ENCODE assay signal across 7 cellular contexts in the genomic region with DNA sequence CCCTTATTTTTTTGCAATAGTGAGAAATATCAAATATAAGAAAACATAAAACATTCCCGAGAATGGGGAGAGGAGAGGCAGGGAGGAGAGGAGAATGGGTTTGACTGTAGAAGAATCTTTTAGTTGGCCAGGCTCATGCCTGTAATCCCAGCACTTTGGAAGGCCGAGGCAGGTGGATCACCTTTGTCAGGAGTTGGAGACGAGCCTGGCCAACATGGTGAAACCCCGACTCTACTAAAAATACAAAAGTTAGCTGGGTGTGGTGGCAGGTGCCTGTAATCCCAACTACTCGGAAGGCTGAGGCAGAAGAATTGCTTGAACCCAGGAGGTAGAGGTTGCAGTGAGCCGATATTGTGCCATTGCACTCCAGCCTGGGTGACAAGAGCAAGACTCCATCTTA. TPM values are rescaled to one million over a fixed set of nuclear protein-coding genes. Genes with fewer than 3 reads are reported as not detected.
A peak's percentile ranks its signal among the peaks of the same experiment; 100 is the strongest.
DNase-seq lines count a peak whose midpoint lies in the region; ATAC-seq and TF ChIP-seq lines count a peak whose summit lies in the region.
"Not testable (repeated sequence)": the region's sequence is repeated elsewhere in the genome, so short reads cannot be mapped to it uniquely, and the experiment has no call there.
"Had no signal": no experiment of that assay in that cellular context is flagged by ENCODE, and none has a peak within 500 bp of the region (broad histone marks: within the 10 kb centered on the region; RNA-seq: fewer than 3 reads in every experiment).

No MANE protein-coding gene starts in this region.

- H3K9me3 Mint-ChIP-seq in progenitor cell of endocrine pancreas (ENCODE audit: low read depth); type B pancreatic cell: not testable (repeated sequence)

- H3K27ac Mint-ChIP-seq in progenitor cell of endocrine pancreas (peak overlapping the region; percentile 62), type B pancreatic cell (peak overlapping the region; percentile 26)

- H3K36me3 ChIP-seq in HEK293 (ENCODE audit: control insufficient read depth in 2 of 2, insufficient read depth in 1 of 2, low read length in 2 of 2); RWPE2 (ENCODE audit: low read depth); duodenal mucosa (ENCODE audit: control insufficient read depth in 1 of 2, insufficient read depth in 2 of 2, low read length in 2 of 2); mucosa of descending colon (ENCODE audit: low read depth): not testable (repeated sequence)

- CTCF ChIA-PET in HEK293 (lab: Yijun Ruan, JAX) = interaction anchor here (0.6 to 0.7 kb wide), 2 partner anchors 16 to 701 kb away, joined by 4 to 5 read pairs; no protein-coding TSS in a partner anchor

- not testable (repeated sequence) for H3K27me3 ChIP-seq in RWPE2 (ENCODE audit: insufficient read depth, poor library complexity, severe bottlenecking); duodenal mucosa (ENCODE audit: control insufficient read depth in 1 of 2, insufficient read depth in 2 of 2, low read length in 2 of 2)

- not testable (repeated sequence) for DNase-seq in RWPE2 (ENCODE audit: low spot score); progenitor cell of endocrine pancreas (ENCODE audit: low spot score, unreplicated experiment); type B pancreatic cell (ENCODE audit: extremely low spot score, unreplicated experiment)
- DNase-seq in mucosa of descending colon = peak in 2 of 3 donors; percentile 66 to 67

- ATAC-seq in RWPE2 (ENCODE audit: low read depth); mucosa of descending colon: not testable (repeated sequence)

- not testable (repeated sequence) for H3K27me3 Mint-ChIP-seq in progenitor cell of endocrine pancreas
- peaks cover 11% of the 10 kb centered on the region for H3K27me3 Mint-ChIP-seq in type B pancreatic cell

- not testable (repeated sequence) for H3K27ac ChIP-seq in HEK293 (ENCODE audit: extremely low read depth, low read depth, low read length)
- peak overlapping the region; percentile 6 for H3K27ac ChIP-seq in RWPE2 (ENCODE audit: poor library complexity, severe bottlenecking)
- H3K27ac ChIP-seq in duodenal mucosa (ENCODE audit: low read depth, low read length) = peak overlapping the region; percentile 39

- not testable (repeated sequence) for H3K4me3 Mint-ChIP-seq in progenitor cell of endocrine pancreas (ENCODE audit: low read depth); type B pancreatic cell

- peak overlapping the region in 1 of 2 donors; percentile 17 for H3K9ac ChIP-seq in duodenal mucosa (ENCODE audit: low read depth in 1 of 2, low read length in 2 of 2)

- H3K4me1 Mint-ChIP-seq in progenitor cell of endocrine pancreas (ENCODE audit: low read depth) = peaks cover 11% of the 10 kb centered on the region
- peaks cover 15% of the 10 kb centered on the region for H3K4me1 Mint-ChIP-seq in type B pancreatic cell (ENCODE audit: unreplicated experiment)

- not testable (repeated sequence) for H3K4me1 ChIP-seq in HEK293 (ENCODE audit: control insufficient read depth, insufficient read depth, low read length)
- H3K4me1 ChIP-seq in RWPE2 (ENCODE audit: insufficient read depth, poor library complexity, severe bottlenecking) = peaks cover 28% of the 10 kb centered on the region
- H3K4me1 ChIP-seq in duodenal mucosa (ENCODE audit: control insufficient read depth in 1 of 2, insufficient read depth in 2 of 2, low read length in 2 of 2) = peaks cover 12 to 25% of the 10 kb centered on the region in 2 donors
- peaks cover 34% of the 10 kb centered on the region for H3K4me1 ChIP-seq in mucosa of descending colon (ENCODE audit: low read depth)

- POLR2A ChIA-PET in HEK293 (lab: Yijun Ruan, JAX) = not testable (repeated sequence)

- H3K9me3 ChIP-seq in HEK293 (ENCODE audit: control insufficient read depth, insufficient read depth, low read depth, low read length); RWPE2 (ENCODE audit: severe bottlenecking); duodenal mucosa (ENCODE audit: control insufficient read depth in 1 of 2, low read length in 2 of 2); mucosa of descending colon: not testable (repeated sequence)

- intact Hi-C loops in mucosa of descending colon (cut with DNase I, micrococcal nuclease) = not testable (repeated sequence)

- H3K4me3 ChIP-seq in HEK293 (ENCODE audit: low read depth, low read length); RWPE2 (ENCODE audit: severe bottlenecking); duodenal mucosa (ENCODE audit: low read depth in 1 of 2, low read length in 2 of 2); mucosa of descending colon: not testable (repeated sequence)

- not testable (repeated sequence) for TF ChIP-seq CTCF in HEK293 (tag by site-specific recombination; IDR thresholded peaks at IDR 0.05); RWPE2 (IDR thresholded peaks at IDR 0.05; ENCODE audit: poor library complexity, severe bottlenecking); mucosa of descending colon (IDR thresholded peaks at IDR 0.05); progenitor cell of endocrine pancreas (IDR thresholded peaks at IDR 0.05; ENCODE audit: unreplicated experiment); type B pancreatic cell (conservative IDR thresholded peaks at IDR 0.05)

- not testable (repeated sequence) for H3K36me3 Mint-ChIP-seq in progenitor cell of endocrine pancreas (ENCODE audit: insufficient read depth); type B pancreatic cell

TF ChIP-seq in HEK293, 187 proteins besides CTCF, POLR2A, EP300 and RAD21:
- TF ChIP-seq ZNF335 (tag by site-specific recombination; conservative IDR thresholded peaks at IDR 0.05) = peak; percentile 54
TF ChIP-seq in HEK293: peak in this region for 1; not testable (repeated sequence) for 186.

RNA-seq across cellular contexts. Expression of a gene that starts 4.3 kb away (rescaled TPM):
- total RNA-seq in mucosa of descending colon (100 to 1,000 TPM in 2 of 3 donors, 10 to 100 TPM in 1; 46.3 to 165 (median 122) TPM), progenitor cell of endocrine pancreas (0.11 and 0.79 TPM in 2 replicates), type B pancreatic cell (ENCODE audit: low replicate concordance) (5.3 and 8.4 TPM in 2 replicates)
- total RNA-seq: CD4-positive, alpha-beta memory T cell had no signal

RNA-seq across cellular contexts. Expression of a gene that starts 29.5 kb away (rescaled TPM):
- total RNA-seq in mucosa of descending colon = 10 to 100 TPM; 27.1 to 40.5 (median 28.4) TPM
- 52.3 and 59.2 TPM in 2 replicates for total RNA-seq in progenitor cell of endocrine pancreas
- total RNA-seq in type B pancreatic cell (ENCODE audit: low replicate concordance) = 46.4 and 47.5 TPM in 2 replicates

RNA-seq across cellular contexts. Expression of a gene that starts 57.8 kb away (rescaled TPM):
- total RNA-seq in mucosa of descending colon = 10 to 100 TPM; 13.1 to 14.4 (median 14.4) TPM
- 17.8 and 18.0 TPM in 2 replicates for total RNA-seq in progenitor cell of endocrine pancreas
- total RNA-seq in type B pancreatic cell (ENCODE audit: low replicate concordance) = 27.4 and 43.2 TPM in 2 replicates
